Comparison of ENCODE assay signal across 1 cellular context in the genomic region with DNA sequence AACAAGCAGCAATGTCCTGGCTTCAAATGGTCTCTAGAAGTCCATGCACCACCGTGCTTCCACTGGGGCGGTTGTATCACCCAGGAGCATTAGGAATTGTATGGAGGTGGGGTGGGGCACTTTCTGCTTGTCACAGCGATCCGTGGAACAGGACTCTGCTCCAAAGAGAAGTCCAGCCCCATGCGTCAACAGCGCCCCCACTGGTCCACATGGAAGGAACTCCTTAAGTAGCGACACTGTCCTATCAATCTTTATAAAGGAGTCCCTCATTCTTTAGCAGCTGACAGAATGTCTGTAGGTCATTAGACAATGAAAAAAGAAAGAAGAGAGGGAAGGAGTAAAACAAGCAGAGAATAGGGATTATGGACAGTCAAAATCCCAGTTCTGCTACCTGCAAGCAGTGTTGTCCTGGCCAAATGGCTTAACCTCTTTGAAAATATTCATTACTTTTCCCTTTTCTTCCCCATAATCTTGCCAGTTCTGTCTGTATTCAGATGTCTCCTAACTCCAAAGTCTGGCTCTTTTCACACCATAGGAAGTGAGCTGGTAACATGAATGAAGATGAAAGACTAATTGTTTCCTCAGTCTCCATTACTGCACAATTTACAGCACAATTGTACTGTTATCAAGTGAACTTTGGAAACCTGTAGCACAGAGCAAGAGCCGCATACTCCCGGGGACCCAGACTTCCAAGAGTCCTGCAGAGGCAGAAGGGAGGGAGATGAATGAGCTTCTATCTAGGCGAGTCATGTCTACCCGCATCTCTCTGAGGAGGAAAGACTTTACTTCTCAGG.
TF ChIP-seq lines count a peak whose summit lies in the region.

No MANE protein-coding gene starts in this region.

TF ChIP-seq in HepG2, 621 proteins besides CTCF, POLR2A, EP300 and RAD21 (continued from another document and continues in another):
- TF ChIP-seq, protein P1, sequence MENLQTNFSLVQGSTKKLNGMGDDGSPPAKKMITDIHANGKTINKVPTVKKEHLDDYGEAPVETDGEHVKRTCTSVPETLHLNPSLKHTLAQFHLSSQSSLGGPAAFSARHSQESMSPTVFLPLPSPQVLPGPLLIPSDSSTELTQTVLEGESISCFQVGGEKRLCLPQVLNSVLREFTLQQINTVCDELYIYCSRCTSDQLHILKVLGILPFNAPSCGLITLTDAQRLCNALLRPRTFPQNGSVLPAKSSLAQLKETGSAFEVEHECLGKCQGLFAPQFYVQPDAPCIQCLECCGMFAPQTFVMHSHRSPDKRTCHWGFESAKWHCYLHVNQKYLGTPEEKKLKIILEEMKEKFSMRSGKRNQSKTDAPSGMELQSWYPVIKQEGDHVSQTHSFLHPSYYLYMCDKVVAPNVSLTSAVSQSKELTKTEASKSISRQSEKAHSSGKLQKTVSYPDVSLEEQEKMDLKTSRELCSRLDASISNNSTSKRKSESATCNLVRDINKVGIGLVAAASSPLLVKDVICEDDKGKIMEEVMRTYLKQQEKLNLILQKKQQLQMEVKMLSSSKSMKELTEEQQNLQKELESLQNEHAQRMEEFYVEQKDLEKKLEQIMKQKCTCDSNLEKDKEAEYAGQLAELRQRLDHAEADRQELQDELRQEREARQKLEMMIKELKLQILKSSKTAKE (CRISPR knock-in tag; IDR thresholded peaks at IDR 0.05; ENCODE audit: borderline replicate concordance) = no peak
- TF ChIP-seq REL (CRISPR knock-in tag; conservative IDR thresholded peaks at IDR 0.05) = no peak
- TF ChIP-seq, protein P2, sequence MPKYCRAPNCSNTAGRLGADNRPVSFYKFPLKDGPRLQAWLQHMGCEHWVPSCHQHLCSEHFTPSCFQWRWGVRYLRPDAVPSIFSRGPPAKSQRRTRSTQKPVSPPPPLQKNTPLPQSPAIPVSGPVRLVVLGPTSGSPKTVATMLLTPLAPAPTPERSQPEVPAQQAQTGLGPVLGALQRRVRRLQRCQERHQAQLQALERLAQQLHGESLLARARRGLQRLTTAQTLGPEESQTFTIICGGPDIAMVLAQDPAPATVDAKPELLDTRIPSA (CRISPR knock-in tag; IDR thresholded peaks at IDR 0.05; ENCODE audit: borderline replicate concordance) = no peak
- TF ChIP-seq, protein P3, sequence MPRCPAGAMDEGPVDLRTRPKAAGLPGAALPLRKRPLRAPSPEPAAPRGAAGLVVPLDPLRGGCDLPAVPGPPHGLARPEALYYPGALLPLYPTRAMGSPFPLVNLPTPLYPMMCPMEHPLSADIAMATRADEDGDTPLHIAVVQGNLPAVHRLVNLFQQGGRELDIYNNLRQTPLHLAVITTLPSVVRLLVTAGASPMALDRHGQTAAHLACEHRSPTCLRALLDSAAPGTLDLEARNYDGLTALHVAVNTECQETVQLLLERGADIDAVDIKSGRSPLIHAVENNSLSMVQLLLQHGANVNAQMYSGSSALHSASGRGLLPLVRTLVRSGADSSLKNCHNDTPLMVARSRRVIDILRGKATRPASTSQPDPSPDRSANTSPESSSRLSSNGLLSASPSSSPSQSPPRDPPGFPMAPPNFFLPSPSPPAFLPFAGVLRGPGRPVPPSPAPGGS (CRISPR knock-in tag; IDR thresholded peaks at IDR 0.05) = no peak
- no peak for TF ChIP-seq IKZF4 (CRISPR knock-in tag; IDR thresholded peaks at IDR 0.05; ENCODE audit: borderline replicate concordance, low read depth, not compliant biosample characterization)
- TF ChIP-seq, protein P4, sequence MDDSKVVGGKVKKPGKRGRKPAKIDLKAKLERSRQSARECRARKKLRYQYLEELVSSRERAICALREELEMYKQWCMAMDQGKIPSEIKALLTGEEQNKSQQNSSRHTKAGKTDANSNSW (CRISPR knock-in tag; IDR thresholded peaks at IDR 0.05; ENCODE audit: borderline replicate concordance) = no peak
- no peak for TF ChIP-seq ZSCAN31 (CRISPR knock-in tag; IDR thresholded peaks at IDR 0.05; ENCODE audit: low read depth)
- no peak for TF ChIP-seq RBFOX2 (IDR thresholded peaks at IDR 0.05; ENCODE audit: low read depth, low read length)
- TF ChIP-seq, protein P5, sequence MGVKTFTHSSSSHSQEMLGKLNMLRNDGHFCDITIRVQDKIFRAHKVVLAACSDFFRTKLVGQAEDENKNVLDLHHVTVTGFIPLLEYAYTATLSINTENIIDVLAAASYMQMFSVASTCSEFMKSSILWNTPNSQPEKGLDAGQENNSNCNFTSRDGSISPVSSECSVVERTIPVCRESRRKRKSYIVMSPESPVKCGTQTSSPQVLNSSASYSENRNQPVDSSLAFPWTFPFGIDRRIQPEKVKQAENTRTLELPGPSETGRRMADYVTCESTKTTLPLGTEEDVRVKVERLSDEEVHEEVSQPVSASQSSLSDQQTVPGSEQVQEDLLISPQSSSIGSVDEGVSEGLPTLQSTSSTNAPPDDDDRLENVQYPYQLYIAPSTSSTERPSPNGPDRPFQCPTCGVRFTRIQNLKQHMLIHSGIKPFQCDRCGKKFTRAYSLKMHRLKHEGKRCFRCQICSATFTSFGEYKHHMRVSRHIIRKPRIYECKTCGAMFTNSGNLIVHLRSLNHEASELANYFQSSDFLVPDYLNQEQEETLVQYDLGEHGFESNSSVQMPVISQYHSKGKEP (CRISPR knock-in tag; IDR thresholded peaks at IDR 0.05) = no peak
- TF ChIP-seq, protein P6, sequence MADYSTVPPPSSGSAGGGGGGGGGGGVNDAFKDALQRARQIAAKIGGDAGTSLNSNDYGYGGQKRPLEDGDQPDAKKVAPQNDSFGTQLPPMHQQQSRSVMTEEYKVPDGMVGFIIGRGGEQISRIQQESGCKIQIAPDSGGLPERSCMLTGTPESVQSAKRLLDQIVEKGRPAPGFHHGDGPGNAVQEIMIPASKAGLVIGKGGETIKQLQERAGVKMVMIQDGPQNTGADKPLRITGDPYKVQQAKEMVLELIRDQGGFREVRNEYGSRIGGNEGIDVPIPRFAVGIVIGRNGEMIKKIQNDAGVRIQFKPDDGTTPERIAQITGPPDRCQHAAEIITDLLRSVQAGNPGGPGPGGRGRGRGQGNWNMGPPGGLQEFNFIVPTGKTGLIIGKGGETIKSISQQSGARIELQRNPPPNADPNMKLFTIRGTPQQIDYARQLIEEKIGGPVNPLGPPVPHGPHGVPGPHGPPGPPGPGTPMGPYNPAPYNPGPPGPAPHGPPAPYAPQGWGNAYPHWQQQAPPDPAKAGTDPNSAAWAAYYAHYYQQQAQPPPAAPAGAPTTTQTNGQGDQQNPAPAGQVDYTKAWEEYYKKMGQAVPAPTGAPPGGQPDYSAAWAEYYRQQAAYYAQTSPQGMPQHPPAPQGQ (CRISPR knock-in tag; IDR thresholded peaks at IDR 0.05; ENCODE audit: borderline replicate concordance) = no peak
- TF ChIP-seq, protein P7, sequence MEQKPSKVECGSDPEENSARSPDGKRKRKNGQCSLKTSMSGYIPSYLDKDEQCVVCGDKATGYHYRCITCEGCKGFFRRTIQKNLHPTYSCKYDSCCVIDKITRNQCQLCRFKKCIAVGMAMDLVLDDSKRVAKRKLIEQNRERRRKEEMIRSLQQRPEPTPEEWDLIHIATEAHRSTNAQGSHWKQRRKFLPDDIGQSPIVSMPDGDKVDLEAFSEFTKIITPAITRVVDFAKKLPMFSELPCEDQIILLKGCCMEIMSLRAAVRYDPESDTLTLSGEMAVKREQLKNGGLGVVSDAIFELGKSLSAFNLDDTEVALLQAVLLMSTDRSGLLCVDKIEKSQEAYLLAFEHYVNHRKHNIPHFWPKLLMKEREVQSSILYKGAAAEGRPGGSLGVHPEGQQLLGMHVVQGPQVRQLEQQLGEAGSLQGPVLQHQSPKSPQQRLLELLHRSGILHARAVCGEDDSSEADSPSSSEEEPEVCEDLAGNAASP (CRISPR knock-in tag; IDR thresholded peaks at IDR 0.05; ENCODE audit: borderline replicate concordance) = no peak
- TF ChIP-seq IRF2 (CRISPR knock-in tag; IDR thresholded peaks at IDR 0.05) = no peak
- no peak for TF ChIP-seq FOXM1 (CRISPR knock-in tag; IDR thresholded peaks at IDR 0.05)
- TF ChIP-seq, protein P8, sequence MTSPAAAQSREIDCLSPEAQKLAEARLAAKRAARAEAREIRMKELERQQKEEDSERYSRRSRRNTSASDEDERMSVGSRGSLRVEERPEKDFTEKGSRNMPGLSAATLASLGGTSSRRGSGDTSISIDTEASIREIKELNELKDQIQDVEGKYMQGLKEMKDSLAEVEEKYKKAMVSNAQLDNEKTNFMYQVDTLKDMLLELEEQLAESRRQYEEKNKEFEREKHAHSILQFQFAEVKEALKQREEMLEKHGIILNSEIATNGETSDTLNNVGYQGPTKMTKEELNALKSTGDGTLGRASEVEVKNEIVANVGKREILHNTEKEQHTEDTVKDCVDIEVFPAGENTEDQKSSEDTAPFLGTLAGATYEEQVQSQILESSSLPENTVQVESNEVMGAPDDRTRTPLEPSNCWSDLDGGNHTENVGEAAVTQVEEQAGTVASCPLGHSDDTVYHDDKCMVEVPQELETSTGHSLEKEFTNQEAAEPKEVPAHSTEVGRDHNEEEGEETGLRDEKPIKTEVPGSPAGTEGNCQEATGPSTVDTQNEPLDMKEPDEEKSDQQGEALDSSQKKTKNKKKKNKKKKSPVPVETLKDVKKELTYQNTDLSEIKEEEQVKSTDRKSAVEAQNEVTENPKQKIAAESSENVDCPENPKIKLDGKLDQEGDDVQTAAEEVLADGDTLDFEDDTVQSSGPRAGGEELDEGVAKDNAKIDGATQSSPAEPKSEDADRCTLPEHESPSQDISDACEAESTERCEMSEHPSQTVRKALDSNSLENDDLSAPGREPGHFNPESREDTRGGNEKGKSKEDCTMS (CRISPR knock-in tag; conservative IDR thresholded peaks at IDR 0.05) = no peak
- TF ChIP-seq NAIF1 (CRISPR knock-in tag; IDR thresholded peaks at IDR 0.05; ENCODE audit: borderline replicate concordance) = no peak
- TF ChIP-seq BHLHE40 (IDR thresholded peaks at IDR 0.05; ENCODE audit: low read length) = no peak
- TF ChIP-seq RBM22 (optimal IDR thresholded peaks at IDR 0.05; ENCODE audit: low read length) = peak; percentile 51
- TF ChIP-seq, protein P9, sequence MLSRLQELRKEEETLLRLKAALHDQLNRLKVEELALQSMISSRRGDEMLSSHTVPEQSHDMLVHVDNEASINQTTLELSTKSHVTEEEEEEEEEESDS (CRISPR knock-in tag; IDR thresholded peaks at IDR 0.05; ENCODE audit: borderline replicate concordance) = no peak
- TF ChIP-seq, protein P10, sequence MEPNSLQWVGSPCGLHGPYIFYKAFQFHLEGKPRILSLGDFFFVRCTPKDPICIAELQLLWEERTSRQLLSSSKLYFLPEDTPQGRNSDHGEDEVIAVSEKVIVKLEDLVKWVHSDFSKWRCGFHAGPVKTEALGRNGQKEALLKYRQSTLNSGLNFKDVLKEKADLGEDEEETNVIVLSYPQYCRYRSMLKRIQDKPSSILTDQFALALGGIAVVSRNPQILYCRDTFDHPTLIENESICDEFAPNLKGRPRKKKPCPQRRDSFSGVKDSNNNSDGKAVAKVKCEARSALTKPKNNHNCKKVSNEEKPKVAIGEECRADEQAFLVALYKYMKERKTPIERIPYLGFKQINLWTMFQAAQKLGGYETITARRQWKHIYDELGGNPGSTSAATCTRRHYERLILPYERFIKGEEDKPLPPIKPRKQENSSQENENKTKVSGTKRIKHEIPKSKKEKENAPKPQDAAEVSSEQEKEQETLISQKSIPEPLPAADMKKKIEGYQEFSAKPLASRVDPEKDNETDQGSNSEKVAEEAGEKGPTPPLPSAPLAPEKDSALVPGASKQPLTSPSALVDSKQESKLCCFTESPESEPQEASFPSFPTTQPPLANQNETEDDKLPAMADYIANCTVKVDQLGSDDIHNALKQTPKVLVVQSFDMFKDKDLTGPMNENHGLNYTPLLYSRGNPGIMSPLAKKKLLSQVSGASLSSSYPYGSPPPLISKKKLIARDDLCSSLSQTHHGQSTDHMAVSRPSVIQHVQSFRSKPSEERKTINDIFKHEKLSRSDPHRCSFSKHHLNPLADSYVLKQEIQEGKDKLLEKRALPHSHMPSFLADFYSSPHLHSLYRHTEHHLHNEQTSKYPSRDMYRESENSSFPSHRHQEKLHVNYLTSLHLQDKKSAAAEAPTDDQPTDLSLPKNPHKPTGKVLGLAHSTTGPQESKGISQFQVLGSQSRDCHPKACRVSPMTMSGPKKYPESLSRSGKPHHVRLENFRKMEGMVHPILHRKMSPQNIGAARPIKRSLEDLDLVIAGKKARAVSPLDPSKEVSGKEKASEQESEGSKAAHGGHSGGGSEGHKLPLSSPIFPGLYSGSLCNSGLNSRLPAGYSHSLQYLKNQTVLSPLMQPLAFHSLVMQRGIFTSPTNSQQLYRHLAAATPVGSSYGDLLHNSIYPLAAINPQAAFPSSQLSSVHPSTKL (CRISPR knock-in tag; IDR thresholded peaks at IDR 0.05) = no peak
- TF ChIP-seq ZNF567 (CRISPR knock-in tag; IDR thresholded peaks at IDR 0.05; ENCODE audit: borderline replicate concordance) = peak; percentile 62; the same call in 1 of the 2 replicates
- TF ChIP-seq ZNF616 (CRISPR knock-in tag; IDR thresholded peaks at IDR 0.05; ENCODE audit: low read depth) = no peak
- no peak for TF ChIP-seq SRSF1 (optimal IDR thresholded peaks at IDR 0.05; ENCODE audit: low read depth, low read length)
- peak; percentile 38; the same call in 1 of the 2 replicates for TF ChIP-seq CEBPG (CRISPR knock-in tag; IDR thresholded peaks at IDR 0.05)
- TF ChIP-seq, protein P11, sequence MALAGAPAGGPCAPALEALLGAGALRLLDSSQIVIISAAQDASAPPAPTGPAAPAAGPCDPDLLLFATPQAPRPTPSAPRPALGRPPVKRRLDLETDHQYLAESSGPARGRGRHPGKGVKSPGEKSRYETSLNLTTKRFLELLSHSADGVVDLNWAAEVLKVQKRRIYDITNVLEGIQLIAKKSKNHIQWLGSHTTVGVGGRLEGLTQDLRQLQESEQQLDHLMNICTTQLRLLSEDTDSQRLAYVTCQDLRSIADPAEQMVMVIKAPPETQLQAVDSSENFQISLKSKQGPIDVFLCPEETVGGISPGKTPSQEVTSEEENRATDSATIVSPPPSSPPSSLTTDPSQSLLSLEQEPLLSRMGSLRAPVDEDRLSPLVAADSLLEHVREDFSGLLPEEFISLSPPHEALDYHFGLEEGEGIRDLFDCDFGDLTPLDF (CRISPR knock-in tag; IDR thresholded peaks at IDR 0.05) = no peak
- TF ChIP-seq, protein P12, sequence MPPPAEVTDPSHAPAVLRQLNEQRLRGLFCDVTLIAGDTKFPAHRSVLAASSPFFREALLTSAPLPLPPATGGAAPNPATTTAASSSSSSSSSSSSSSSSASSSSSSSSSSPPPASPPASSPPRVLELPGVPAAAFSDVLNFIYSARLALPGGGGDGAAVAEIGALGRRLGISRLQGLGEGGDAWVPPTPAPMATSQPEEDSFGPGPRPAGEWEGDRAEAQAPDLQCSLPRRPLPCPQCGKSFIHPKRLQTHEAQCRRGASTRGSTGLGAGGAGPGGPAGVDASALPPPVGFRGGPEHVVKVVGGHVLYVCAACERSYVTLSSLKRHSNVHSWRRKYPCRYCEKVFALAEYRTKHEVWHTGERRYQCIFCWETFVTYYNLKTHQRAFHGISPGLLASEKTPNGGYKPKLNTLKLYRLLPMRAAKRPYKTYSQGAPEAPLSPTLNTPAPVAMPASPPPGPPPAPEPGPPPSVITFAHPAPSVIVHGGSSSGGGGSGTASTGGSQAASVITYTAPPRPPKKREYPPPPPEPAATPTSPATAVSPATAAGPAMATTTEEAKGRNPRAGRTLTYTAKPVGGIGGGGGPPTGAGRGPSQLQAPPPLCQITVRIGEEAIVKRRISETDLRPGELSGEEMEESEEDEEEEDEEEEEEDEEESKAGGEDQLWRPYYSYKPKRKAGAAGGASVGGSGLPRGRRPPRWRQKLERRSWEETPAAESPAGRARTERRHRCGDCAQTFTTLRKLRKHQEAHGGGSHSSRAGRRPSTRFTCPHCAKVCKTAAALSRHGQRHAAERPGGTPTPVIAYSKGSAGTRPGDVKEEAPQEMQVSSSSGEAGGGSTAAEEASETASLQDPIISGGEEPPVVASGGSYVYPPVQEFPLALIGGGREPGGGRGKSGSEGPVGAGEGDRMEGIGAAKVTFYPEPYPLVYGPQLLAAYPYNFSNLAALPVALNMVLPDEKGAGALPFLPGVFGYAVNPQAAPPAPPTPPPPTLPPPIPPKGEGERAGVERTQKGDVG (CRISPR knock-in tag; IDR thresholded peaks at IDR 0.05; ENCODE audit: borderline replicate concordance) = no peak
- TF ChIP-seq ZNF205 (CRISPR knock-in tag; IDR thresholded peaks at IDR 0.05) = 0 out of 2 replicates have a peak, but pooled peaks have one; percentile 28
- TF ChIP-seq ZNF850 (CRISPR knock-in tag; conservative IDR thresholded peaks at IDR 0.05) = no peak
- 0 out of 2 replicates have a peak, but pooled peaks have one; percentile 15 for TF ChIP-seq ZBTB7B (CRISPR knock-in tag; IDR thresholded peaks at IDR 0.05)
